Comparison of ENCODE assay signal across 19 cellular contexts in the genomic region with DNA sequence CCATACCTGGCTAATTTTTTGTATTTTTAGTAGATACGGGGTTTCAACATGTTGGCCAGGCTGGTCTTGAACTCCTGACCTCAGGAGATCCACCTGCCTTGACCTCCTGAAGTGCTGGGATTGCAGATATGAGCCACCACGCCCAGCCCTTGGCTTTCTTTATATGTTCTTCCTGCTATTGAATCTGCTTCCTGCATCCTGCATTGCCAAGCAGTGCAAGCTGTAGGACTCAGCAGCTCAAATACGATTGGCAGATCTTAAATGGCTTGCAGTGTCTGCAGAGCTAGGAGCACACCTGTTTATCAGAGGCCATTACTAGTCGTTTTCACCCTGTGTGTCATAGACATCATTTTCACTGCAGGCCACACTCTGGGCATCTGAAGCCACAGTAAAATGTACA.
DNase-seq lines count a peak whose midpoint lies in the region; ATAC-seq and TF ChIP-seq lines count a peak whose summit lies in the region.
"Had no signal": no experiment of that assay in that cellular context is flagged by ENCODE, and none has a peak within 500 bp of the region (broad histone marks: within the 10 kb centered on the region; RNA-seq: fewer than 3 reads in every experiment).

No MANE protein-coding gene starts in this region.

- H3K79me2 ChIP-seq in mesendoderm (ENCODE audit: control insufficient read depth, insufficient read depth, low read length): no peaks in the 10 kb centered on the region

- intact Hi-C loops in esophagus muscularis mucosa (cut with DNase I) (no loop called here), transverse colon (cut with DNase I; ENCODE audit: low total_unique reads) (no loop called here), stomach (cut with DNase I; ENCODE audit: low total_unique reads) (no loop called here)

- H2AK5ac ChIP-seq in mesendoderm (ENCODE audit: low read length) (no peak overlapping the region), neuronal stem cell (ENCODE audit: low read depth, low read length) (no peak overlapping the region)

- H3K27ac ChIP-seq in esophagus muscularis mucosa (replicated peaks in 1 of 4) (no peak overlapping the region), mesendoderm (ENCODE audit: low read depth, low read length) (no peak overlapping the region), neuronal stem cell (replicated peaks; ENCODE audit: low read length) (no peak overlapping the region), transverse colon (no peak overlapping the region), stomach (no peak overlapping the region)
- H3K27ac ChIP-seq: BLaER1 had no signal

- H3K14ac ChIP-seq in neuronal stem cell (ENCODE audit: low read length): no peak overlapping the region

- H3K27me3 ChIP-seq in esophagus muscularis mucosa (no peaks in the 10 kb centered on the region), mesendoderm (ENCODE audit: insufficient read depth, low read length, poor library complexity) (no peaks in the 10 kb centered on the region), neuronal stem cell (ENCODE audit: control insufficient read depth in 3 of 3, insufficient read depth in 3 of 3, low read depth in 1 of 3, low read length in 3 of 3) (no peaks in the 10 kb centered on the region), transverse colon (no peaks in the 10 kb centered on the region), stomach (no peaks in the 10 kb centered on the region)
- H3K27me3 ChIP-seq: BLaER1 had no signal

- H3K4ac ChIP-seq in mesendoderm (ENCODE audit: low read depth, low read length) (no peak overlapping the region), neuronal stem cell (ENCODE audit: low read length) (no peak overlapping the region)

- H3K18ac ChIP-seq in mesendoderm (ENCODE audit: low read length) (no peak overlapping the region), neuronal stem cell (ENCODE audit: low read length) (peak overlapping the region; percentile 35)

- H4K5ac ChIP-seq in mesendoderm (ENCODE audit: low read length): no peak overlapping the region

- no peak for TF ChIP-seq EP300 in esophagus muscularis mucosa (IDR thresholded peaks at IDR 0.05)
- no peak for TF ChIP-seq EP300 in transverse colon (IDR thresholded peaks at IDR 0.05; ENCODE audit: low read depth)
- no peak for TF ChIP-seq EP300 in stomach (IDR thresholded peaks at IDR 0.05)

- peaks cover 0 to 5% (median 0%) of the 10 kb centered on the region in 4 donors for H3K9me3 ChIP-seq in esophagus muscularis mucosa
- H3K9me3 ChIP-seq in neuronal stem cell (replicated peaks in 1 of 2; ENCODE audit: control insufficient read depth in 2 of 2, insufficient read depth in 1 of 2, low read depth in 1 of 2, low read length in 2 of 2): no peaks in the 10 kb centered on the region
- no peaks in the 10 kb centered on the region for H3K9me3 ChIP-seq in transverse colon
- peaks cover 0 to 3% (median 0%) of the 10 kb centered on the region in 4 donors for H3K9me3 ChIP-seq in stomach
- H3K9me3 ChIP-seq: BE2C, BLaER1, Caco-2 had no signal

- H3K36me3 ChIP-seq in esophagus muscularis mucosa: no peaks in the 10 kb centered on the region
- no peaks in the 10 kb centered on the region for H3K36me3 ChIP-seq in mesendoderm (ENCODE audit: control insufficient read depth, insufficient read depth, low read length)
- no peaks in the 10 kb centered on the region for H3K36me3 ChIP-seq in neuronal stem cell (replicated peaks in 1 of 2; ENCODE audit: control insufficient read depth in 2 of 2, insufficient read depth in 2 of 2, low read length in 2 of 2)
- H3K36me3 ChIP-seq in transverse colon: no peaks in the 10 kb centered on the region
- H3K36me3 ChIP-seq in stomach: no peaks in the 10 kb centered on the region
- H3K36me3 ChIP-seq: BE2C, BLaER1 had no signal

- H2BK15ac ChIP-seq in mesendoderm (replicated peaks; ENCODE audit: low read depth) (no peak overlapping the region), neuronal stem cell (ENCODE audit: low read length) (no peak overlapping the region)

- H3K79me1 ChIP-seq in mesendoderm (ENCODE audit: low read length) (no peaks in the 10 kb centered on the region), neuronal stem cell (ENCODE audit: low read depth, low read length) (no peaks in the 10 kb centered on the region)

- H2AFZ ChIP-seq in neuronal stem cell (ENCODE audit: low read length): no peak overlapping the region

- TF ChIP-seq POLR2A in esophagus muscularis mucosa (IDR thresholded peaks at IDR 0.05; ENCODE audit: low read depth) (no peak), transverse colon (IDR thresholded peaks at IDR 0.05) (no peak), stomach (IDR thresholded peaks at IDR 0.05) (no peak)

- 60% methylated on average over 3 of the region's 4 CpGs for WGBS in esophagus muscularis mucosa
- no CpG with 5 or more reads among the region's 4 CpGs for WGBS in mesendoderm (ENCODE audit: extremely low coverage, insufficient coverage, low lambda C conversion rate)
- WGBS in neuronal stem cell (ENCODE audit: extremely low coverage in 2 of 2, insufficient read length in 2 of 2, insufficient replicate concordance in 1 of 2), 2 donors: no CpG with 5 or more reads among the region's 4 CpGs
- 38 to 46% methylated on average over 3 to 4 of the region's 4 CpGs for WGBS in transverse colon (ENCODE audit: low coverage in 1 of 2), 2 donors
- WGBS in stomach, 5 donors: 51 to 59% (median 57%) methylated on average over 4 of the region's 4 CpGs

- H2BK120ac ChIP-seq in mesendoderm (ENCODE audit: low read depth, low read length) (no peak overlapping the region), neuronal stem cell (ENCODE audit: low read depth, low read length) (no peak overlapping the region)

- in situ Hi-C loops in transverse colon (cut with MboI; ENCODE audit: low pct_ligation_motif_present in 1 of 4, low pct_unique_long_range_greater_than_20kb in 1 of 4, low sequenced_read_pairs in 3 of 4): no loop called here

- H2BK5ac ChIP-seq in mesendoderm (ENCODE audit: low read length): no peak overlapping the region
- no peak overlapping the region for H2BK5ac ChIP-seq in neuronal stem cell (ENCODE audit: low read length)

- H3K9ac ChIP-seq in mesendoderm (ENCODE audit: low read length): no peak overlapping the region
- no peak overlapping the region for H3K9ac ChIP-seq in neuronal stem cell (ENCODE audit: low read depth, low read length, poor library complexity)
- H3K9ac ChIP-seq: BLaER1 had no signal

- no peaks in the 10 kb centered on the region for H3K4me1 ChIP-seq in esophagus muscularis mucosa
- H3K4me1 ChIP-seq in mesendoderm (ENCODE audit: control insufficient read depth, low read depth, low read length): no peaks in the 10 kb centered on the region
- no peaks in the 10 kb centered on the region for H3K4me1 ChIP-seq in neuronal stem cell (ENCODE audit: control insufficient read depth in 2 of 2, insufficient read depth in 1 of 2, low read depth in 1 of 2, low read length in 2 of 2)
- no peaks in the 10 kb centered on the region for H3K4me1 ChIP-seq in transverse colon
- H3K4me1 ChIP-seq in stomach: no peaks in the 10 kb centered on the region
- H3K4me1 ChIP-seq: BE2C, BLaER1, Caco-2 had no signal

- H3K4me2 ChIP-seq in mesendoderm (ENCODE audit: low read length) (no peak overlapping the region), neuronal stem cell (ENCODE audit: insufficient read depth, low read length, poor library complexity, severe bottlenecking) (no peak overlapping the region)
- H3K4me2 ChIP-seq: BLaER1 had no signal

- H3K23ac ChIP-seq in mesendoderm (ENCODE audit: low read length): no peak overlapping the region
- no peak overlapping the region for H3K23ac ChIP-seq in neuronal stem cell (ENCODE audit: low read depth, low read length, poor library complexity)

- no peak overlapping the region for H2BK12ac ChIP-seq in neuronal stem cell (ENCODE audit: low read length)

- H3K56ac ChIP-seq in mesendoderm (ENCODE audit: low read length): no peak overlapping the region

- no peak for ATAC-seq in HG02973 (IDR thresholded peaks at IDR 0.05; ENCODE audit: unreplicated experiment)

- DNase-seq in esophagus muscularis mucosa (ENCODE audit: extremely low spot score) (peak; percentile 50), mesendoderm (peak; percentile 4), neuronal stem cell (ENCODE audit: low spot score) (no peak), transverse colon (peak; percentile 8), SIG-M5 (lab: John Stamatoyannopoulos, UW) (no peak), NCI-H82 treated with DMSO at 0.1 percent for 48 hours (lab: John Stamatoyannopoulos, UW; ENCODE audit: unreplicated experiment) (no peak), stomach (no peak)
- DNase-seq: 8988T; ACHN; BE2C; C1 segment of cervical spinal cord; Caco-2; Calu3; CD4-positive, alpha-beta memory T cell; CD4-positive, CD25-positive, alpha-beta regulatory T cell; DMS79 treated with DMSO at 0.1 percent for 48 hours; GF-D8 had no signal

- H4K91ac ChIP-seq in neuronal stem cell (ENCODE audit: low read depth, low read length, poor library complexity): no peak overlapping the region

- H4K8ac ChIP-seq in mesendoderm (ENCODE audit: low read depth, low read length) (no peak overlapping the region), neuronal stem cell (ENCODE audit: low read depth, low read length) (no peak overlapping the region)

- TF ChIP-seq CTCF in esophagus muscularis mucosa (IDR thresholded peaks at IDR 0.05) (no peak), transverse colon (IDR thresholded peaks at IDR 0.05) (no peak), stomach (IDR thresholded peaks at IDR 0.05) (no peak)

- H3K4me3 ChIP-seq in esophagus muscularis mucosa (no peak overlapping the region), mesendoderm (ENCODE audit: low read length) (no peak overlapping the region), neuronal stem cell (ENCODE audit: low read length in 2 of 2) (no peak overlapping the region), transverse colon (no peak overlapping the region), stomach (no peak overlapping the region)
- H3K4me3 ChIP-seq: BLaER1 had no signal

Comparison
In these comparisons a context has a peak if more than half of its experiments do, and no peak if none do; other contexts are left out.
1. DNase-seq: peak in esophagus muscularis mucosa (single experiment), mesendoderm (single experiment) and transverse colon (single experiment); none in neuronal stem cell (single experiment), SIG-M5 (single experiment), NCI-H82 treated with DMSO at 0.1 percent for 48 hours (single experiment) and stomach (single experiment).